8 cellular contexts compared by ENCODE assay signal in the genomic region with DNA sequence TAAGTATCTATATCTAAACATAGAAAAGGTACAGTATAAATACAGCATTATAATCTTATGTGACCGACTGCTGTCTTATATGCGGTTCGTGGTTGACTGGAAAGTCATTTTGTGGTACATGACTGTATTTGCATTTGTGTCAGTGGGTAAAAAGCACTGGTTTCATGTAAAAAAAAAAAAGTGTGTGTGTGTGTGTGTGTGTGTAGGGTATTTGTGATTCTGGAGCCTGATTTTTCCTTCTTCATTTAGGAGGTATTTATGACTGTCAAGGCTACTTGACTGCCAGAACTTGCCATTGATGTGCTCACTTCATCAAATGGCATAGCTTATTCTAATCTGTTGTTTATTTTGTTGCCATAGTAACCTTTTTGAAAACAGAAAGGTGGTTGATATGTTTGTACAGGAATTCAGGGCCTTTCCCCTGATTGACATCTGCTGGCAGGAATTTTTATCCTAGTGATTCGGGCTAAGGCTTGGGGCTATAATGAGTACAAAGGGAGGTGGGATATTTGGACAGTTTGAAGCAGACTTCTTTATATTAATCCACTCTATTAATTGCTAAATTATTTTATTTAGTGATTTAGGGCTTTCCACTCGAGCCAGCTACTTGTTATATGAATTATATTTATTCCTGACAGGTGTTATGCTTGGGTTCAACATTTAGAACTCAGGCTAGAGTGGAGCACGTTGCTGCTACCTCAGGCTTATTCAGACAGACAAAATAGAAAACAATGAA.
DNase-seq lines count a peak whose midpoint lies in the region; ATAC-seq and TF ChIP-seq lines count a peak whose summit lies in the region.

No MANE protein-coding gene starts in this region.

- H3K9ac ChIP-seq in HUES6 (ENCODE audit: low read length) (no peak overlapping the region), SK-N-SH (no peak overlapping the region), smooth muscle cell (ENCODE audit: low read depth) (peak overlapping the region; percentile 63)

- H4K20me1 ChIP-seq in SK-N-SH (ENCODE audit: insufficient read depth), result peaks cover 20% of the 10 kb centered on the region; the same call in 1 of the 2 replicates
- H4K20me1 ChIP-seq in smooth muscle cell (ENCODE audit: low read depth), result peaks cover 49% of the 10 kb centered on the region

- H3K27ac ChIP-seq in HUES6 (ENCODE audit: low read depth, low read length), result 0 out of 2 replicates have a peak overlapping the region, but pooled peaks have one; percentile 26
- H3K27ac ChIP-seq in SK-N-SH (ENCODE audit: low read depth in 2 of 2, low read length in 1 of 2), result no peak overlapping the region
- H3K27ac ChIP-seq in foreskin keratinocyte, result peak overlapping the region; percentile 60
- peak overlapping the region; percentile 86 for H3K27ac ChIP-seq in smooth muscle cell (ENCODE audit: low read depth)

- TF ChIP-seq CTCF in SK-N-SH (IDR thresholded peaks at IDR 0.05) (no peak), foreskin keratinocyte (conservative IDR thresholded peaks at IDR 0.05) (peak; percentile 67), smooth muscle cell (IDR thresholded peaks at IDR 0.05; ENCODE audit: borderline replicate concordance, insufficient read depth, poor library complexity, severe bottlenecking) (peak; percentile 10)

- no peaks in the 10 kb centered on the region for H3K36me3 ChIP-seq in HUES6 (ENCODE audit: control insufficient read depth, insufficient read depth, low read length)
- H3K36me3 ChIP-seq in SK-N-SH (replicated peaks in 1 of 2; ENCODE audit: control insufficient read depth in 1 of 2, insufficient read depth in 2 of 2, low read length in 1 of 2), result no peaks in the 10 kb centered on the region
- H3K36me3 ChIP-seq in smooth muscle cell (ENCODE audit: low read depth), result no peaks in the 10 kb centered on the region

- POLR2A ChIA-PET in SK-N-SH (lab: Yijun Ruan, JAX), result no interaction called here

- no peak for TF ChIP-seq RAD21 in SK-N-SH (IDR thresholded peaks at IDR 0.05; ENCODE audit: low read length)

- H3K4me3 ChIP-seq in HUES6 (ENCODE audit: low read depth, low read length), result no peak overlapping the region
- H3K4me3 ChIP-seq in SK-N-SH (ENCODE audit: low read depth in 2 of 2, low read length in 1 of 2), result no peak overlapping the region
- no peak overlapping the region for H3K4me3 ChIP-seq in smooth muscle cell

- H3K9me3 ChIP-seq in HUES6 (ENCODE audit: control insufficient read depth, insufficient read depth, low read depth, low read length), result peaks cover 13% of the 10 kb centered on the region
- no peaks in the 10 kb centered on the region for H3K9me3 ChIP-seq in SK-N-SH
- no peaks in the 10 kb centered on the region for H3K9me3 ChIP-seq in smooth muscle cell (replicated peaks; ENCODE audit: low read depth)

- no peak for TF ChIP-seq EP300 in SK-N-SH (IDR thresholded peaks at IDR 0.05; ENCODE audit: borderline replicate concordance in 1 of 2, low read depth in 1 of 2, low read length in 1 of 2)

- no peak overlapping the region for H3K4me2 ChIP-seq in SK-N-SH
- H3K4me2 ChIP-seq in smooth muscle cell, result peak overlapping the region; percentile 52

- DNase-seq in EL (peak; percentile 34), SK-N-SH (no peak), foreskin keratinocyte (peak; percentile 91 to 95), smooth muscle cell (lab: John Stamatoyannopoulos, UW; ENCODE audit: unreplicated experiment) (no peak), middle frontal gyrus (ENCODE audit: extremely low spot score, low spot score) (no peak), pons (ENCODE audit: low spot score) (no peak)

- WGBS in SK-N-SH (ENCODE audit: low lambda C conversion rate), result 83% methylated on average over 6 of the region's 6 CpGs
- WGBS in smooth muscle cell (ENCODE audit: low lambda C conversion rate), result 75% methylated on average over 6 of the region's 6 CpGs

- ATAC-seq in GM21529 (IDR thresholded peaks at IDR 0.05; ENCODE audit: unreplicated experiment), result peak; percentile 77
- peak; percentile 91 for ATAC-seq in foreskin keratinocyte

- peaks cover 28% of the 10 kb centered on the region for H3K4me1 ChIP-seq in HUES6 (ENCODE audit: control insufficient read depth, insufficient read depth, low read length)
- peaks cover 0 to 2% of the 10 kb centered on the region in 2 experiments; a peak in 3 of 4 replicates for H3K4me1 ChIP-seq in SK-N-SH (ENCODE audit: control insufficient read depth in 1 of 2, insufficient read depth in 2 of 2, low read depth in 1 of 2, low read length in 1 of 2)
- peaks cover 27% of the 10 kb centered on the region for H3K4me1 ChIP-seq in foreskin keratinocyte
- peaks cover 33% of the 10 kb centered on the region for H3K4me1 ChIP-seq in smooth muscle cell (ENCODE audit: low read depth)

- peaks cover 75% of the 10 kb centered on the region for H3K79me2 ChIP-seq in SK-N-SH (ENCODE audit: insufficient read depth)
- peaks cover 89% of the 10 kb centered on the region for H3K79me2 ChIP-seq in smooth muscle cell (ENCODE audit: low read depth)

- H3K9me2 ChIP-seq in SK-N-SH, result no peaks in the 10 kb centered on the region

- H3K27me3 ChIP-seq in HUES6 (ENCODE audit: control insufficient read depth, insufficient read depth, low read length) (no peaks in the 10 kb centered on the region), SK-N-SH (ENCODE audit: insufficient read depth) (no peaks in the 10 kb centered on the region), foreskin keratinocyte (no peaks in the 10 kb centered on the region), smooth muscle cell (ENCODE audit: low read depth) (no peaks in the 10 kb centered on the region)

- H3F3A ChIP-seq in SK-N-SH (replicated peaks; ENCODE audit: insufficient read depth) (peaks cover 9% of the 10 kb centered on the region), smooth muscle cell (ENCODE audit: low read depth) (peaks cover 14% of the 10 kb centered on the region)

- H2AFZ ChIP-seq in SK-N-SH (ENCODE audit: low read depth), result no peak overlapping the region
- no peak overlapping the region for H2AFZ ChIP-seq in smooth muscle cell (ENCODE audit: low read depth)

- CTCF ChIA-PET in SK-N-SH (lab: Yijun Ruan, JAX), result interaction anchor here (0.5 to 1.0 kb wide), 2 partner anchors 42 to 116 kb away, joined by 3 read pairs; no protein-coding TSS in a partner anchor

TF ChIP-seq in SK-N-SH, 30 proteins besides CTCF, POLR2A, EP300 and RAD21:
- TF ChIP-seq, protein P1, sequence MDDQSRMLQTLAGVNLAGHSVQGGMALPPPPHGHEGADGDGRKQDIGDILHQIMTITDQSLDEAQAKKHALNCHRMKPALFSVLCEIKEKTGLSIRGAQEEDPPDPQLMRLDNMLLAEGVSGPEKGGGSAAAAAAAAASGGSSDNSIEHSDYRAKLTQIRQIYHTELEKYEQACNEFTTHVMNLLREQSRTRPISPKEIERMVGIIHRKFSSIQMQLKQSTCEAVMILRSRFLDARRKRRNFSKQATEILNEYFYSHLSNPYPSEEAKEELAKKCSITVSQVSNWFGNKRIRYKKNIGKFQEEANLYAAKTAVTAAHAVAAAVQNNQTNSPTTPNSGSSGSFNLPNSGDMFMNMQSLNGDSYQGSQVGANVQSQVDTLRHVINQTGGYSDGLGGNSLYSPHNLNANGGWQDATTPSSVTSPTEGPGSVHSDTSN (IDR thresholded peaks at IDR 0.05), result 0 out of 2 replicates have a peak, but pooled peaks have one; percentile 3
- TF ChIP-seq CHD2 (IDR thresholded peaks at IDR 0.05; ENCODE audit: low read length, partially characterized antibody), result no peak

Comparison
In these comparisons a context has a peak if more than half of its experiments do, and no peak if none do; other contexts are left out.
1. DNase-seq: peak in EL (single experiment) and foreskin keratinocyte (2 of 2); none in SK-N-SH (single experiment), smooth muscle cell (single experiment), middle frontal gyrus (single experiment) and pons (single experiment).
2. H3K27ac ChIP-seq: peak in HUES6 (single experiment), foreskin keratinocyte (single experiment) and smooth muscle cell (single experiment); none in SK-N-SH (0 of 2).